Comparison of ENCODE assay signal across 24 cellular contexts in the genomic region with DNA sequence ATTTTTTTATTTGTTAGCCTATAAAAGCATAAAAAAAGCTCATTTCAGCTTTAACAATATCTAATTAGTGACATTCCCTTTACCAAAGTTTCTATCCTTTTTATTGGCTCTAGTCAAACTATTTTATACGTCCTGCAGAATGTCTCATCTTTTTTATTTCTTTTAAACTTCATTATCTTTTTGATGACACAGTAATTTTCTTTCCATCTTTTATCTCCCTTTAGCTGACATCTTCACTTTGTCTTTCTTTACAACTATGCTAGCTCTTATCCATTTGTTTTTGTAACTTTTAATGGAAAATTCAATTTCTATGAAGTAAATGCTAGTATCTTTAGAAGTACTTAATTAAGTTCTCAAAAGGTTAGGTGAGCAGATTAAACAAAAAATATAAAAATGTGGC.
DNase-seq lines count a peak whose midpoint lies in the region; ATAC-seq, FAIRE-seq and TF ChIP-seq lines count a peak whose summit lies in the region.
"Had no signal": no experiment of that assay in that cellular context is flagged by ENCODE, and none has a peak within 500 bp of the region (broad histone marks: within the 10 kb centered on the region; RNA-seq: fewer than 3 reads in every experiment).

No MANE protein-coding gene starts in this region.

- no TSS peak for BruUV-seq in HepG2 (replicated peaks; lab: Mats Ljungman, UMichigan)
- no TSS peak for BruUV-seq in K562 (replicated peaks; lab: Mats Ljungman, UMichigan)

- H3K9me3 ChIP-seq in HepG2 (ENCODE audit: low read length) = peaks cover 93% of the 10 kb centered on the region
- H3K9me3 ChIP-seq in right lobe of liver = no peaks in the 10 kb centered on the region
- no peaks in the 10 kb centered on the region for H3K9me3 ChIP-seq in K562 (replicated peaks; ENCODE audit: control insufficient read depth, insufficient read depth, low read depth, low read length)
- H3K9me3 ChIP-seq: BE2C, BLaER1 had no signal

- TF ChIP-seq RAD21 in HepG2 (CRISPR knock-in tag; IDR thresholded peaks at IDR 0.05) = no peak
- TF ChIP-seq RAD21 in K562 (CRISPR knock-in tag; conservative IDR thresholded peaks at IDR 0.05 in 1 of 2, IDR thresholded peaks at IDR 0.05 in 1 of 2) = no peak

- H3K4me3 ChIP-seq in HepG2 (replicated peaks in 1 of 3; ENCODE audit: insufficient read depth in 1 of 3, low read depth in 2 of 3, low read length in 3 of 3) (no peak overlapping the region), right lobe of liver (no peak overlapping the region), K562 (no peak overlapping the region)
- H3K4me3 ChIP-seq: BLaER1, GM12878 had no signal

- CTCF ChIA-PET in HepG2 (lab: Yijun Ruan, JAX; ENCODE audit: low intra/inter-chr PET ratio, low total read pairs) (no interaction called here), K562 (lab: Yijun Ruan, JAX; ENCODE audit: low intra/inter-chr PET ratio) (no interaction called here)

- TF ChIP-seq CTCF in HepG2 (CRISPR knock-in tag; IDR thresholded peaks at IDR 0.05) = no peak
- TF ChIP-seq CTCF in right lobe of liver (IDR thresholded peaks at IDR 0.05) = no peak
- no peak for TF ChIP-seq CTCF in K562 (IDR thresholded peaks at IDR 0.05 in 2 of 3, conservative IDR thresholded peaks at IDR 0.05 in 1 of 3; ENCODE audit: insufficient read depth in 2 of 3, low read depth in 1 of 3, low read length in 3 of 3)

- H3K9ac ChIP-seq in HepG2 (ENCODE audit: insufficient read depth, low read depth, low read length) (no peak overlapping the region), K562 (ENCODE audit: insufficient read depth in 1 of 2, low read depth in 2 of 2, low read length in 2 of 2) (no peak overlapping the region)
- H3K9ac ChIP-seq: BLaER1 had no signal

- intact Hi-C loops in HepG2 (cut with micrococcal nuclease; ENCODE audit: unreplicated experiment) (no loop called here), right lobe of liver (cut with DNase I) (no loop called here), K562 (cut with micrococcal nuclease) (no loop called here)

- POLR2A ChIA-PET in HepG2 (lab: Yijun Ruan, JAX) (no interaction called here), K562 (lab: Yijun Ruan, JAX) (no interaction called here)

- H3K4me1 ChIP-seq in HepG2 (ENCODE audit: insufficient read depth, low read length) (no peaks in the 10 kb centered on the region), right lobe of liver (no peaks in the 10 kb centered on the region), K562 (replicated peaks in 1 of 2; ENCODE audit: control insufficient read depth in 2 of 2, insufficient read depth in 2 of 2, low read length in 2 of 2) (no peaks in the 10 kb centered on the region)
- H3K4me1 ChIP-seq: BE2C had no signal

- H3K27ac ChIP-seq in HepG2 (ENCODE audit: extremely low read length, insufficient read depth, low read length) = no peak overlapping the region
- no peak overlapping the region for H3K27ac ChIP-seq in right lobe of liver
- no peak overlapping the region for H3K27ac ChIP-seq in K562 (ENCODE audit: extremely low read depth, low read depth, low read length)
- H3K27ac ChIP-seq: 22Rv1, BLaER1 had no signal

- TF ChIP-seq EP300 in HepG2 (IDR thresholded peaks at IDR 0.05; ENCODE audit: low read depth in 2 of 2, low read length in 2 of 2) = no peak
- no peak for TF ChIP-seq EP300 in HepG2 (CRISPR knock-in tag; IDR thresholded peaks at IDR 0.05; ENCODE audit: borderline replicate concordance)
- TF ChIP-seq EP300 in K562 (IDR thresholded peaks at IDR 0.05; ENCODE audit: low read length) = no peak

- no peaks in the 10 kb centered on the region for H3K9me1 ChIP-seq in K562 (ENCODE audit: control insufficient read depth, insufficient read depth, low read length)

- TF ChIP-seq POLR2A in HepG2 (IDR thresholded peaks at IDR 0.05; ENCODE audit: insufficient read depth in 1 of 2, low read depth in 2 of 2, low read length in 2 of 2) (no peak), right lobe of liver (IDR thresholded peaks at IDR 0.05) (no peak), K562 (conservative IDR thresholded peaks at IDR 0.05) (no peak)

- H4K20me1 ChIP-seq in HepG2 (ENCODE audit: insufficient read depth, low read length) (no peaks in the 10 kb centered on the region), K562 (replicated peaks; ENCODE audit: control insufficient read depth, insufficient read depth, low read length) (no peaks in the 10 kb centered on the region)
- H4K20me1 ChIP-seq: BLaER1 had no signal

- H3K79me2 ChIP-seq in HepG2 (ENCODE audit: insufficient read depth, low read length) (no peaks in the 10 kb centered on the region), K562 (ENCODE audit: control insufficient read depth, insufficient read depth, low read length) (no peaks in the 10 kb centered on the region)

- H3K4me2 ChIP-seq in HepG2 (ENCODE audit: low read depth, low read length) = no peak overlapping the region
- H3K4me2 ChIP-seq in K562 (ENCODE audit: insufficient read depth, low read length) = no peak overlapping the region
- H3K4me2 ChIP-seq: BLaER1 had no signal

- no peaks in the 10 kb centered on the region for H3K27me3 ChIP-seq in HepG2 (ENCODE audit: control insufficient read depth in 1 of 2, insufficient read depth in 2 of 2, low read length in 2 of 2)
- H3K27me3 ChIP-seq in right lobe of liver = no peaks in the 10 kb centered on the region
- H3K27me3 ChIP-seq in K562 (ENCODE audit: control insufficient read depth in 2 of 2, insufficient read depth in 2 of 2, low read length in 2 of 2) = no peaks in the 10 kb centered on the region
- H3K27me3 ChIP-seq: BE2C, BLaER1 had no signal

- no peak for ATAC-seq in HepG2
- no peak for ATAC-seq in right lobe of liver
- no peak for ATAC-seq in K562
- ATAC-seq: GM12878 had no signal

- in situ Hi-C loops in HepG2 (cut with HindIII; ENCODE audit: extremely low pct_ligation_motif_present, low pct_unique_long_range_greater_than_20kb) (no loop called here), K562 (cut with MboI) (no loop called here)

- WGBS in HepG2 (ENCODE audit: low lambda C conversion rate) = 2% methylated on average over 1 of the region's 1 CpG
- 20% methylated on average over 1 of the region's 1 CpG for WGBS in right lobe of liver (ENCODE audit: insufficient coverage, low coverage, low lambda C conversion rate, missing lambda C conversion rate)
- WGBS in K562 (ENCODE audit: insufficient coverage, low coverage, missing lambda C conversion rate) = 0% methylated on average over 1 of the region's 1 CpG

- H3K36me3 ChIP-seq in HepG2 (replicated peaks in 1 of 2; ENCODE audit: control insufficient read depth in 1 of 2, insufficient read depth in 2 of 2, low read length in 2 of 2) = no peaks in the 10 kb centered on the region
- H3K36me3 ChIP-seq in right lobe of liver = no peaks in the 10 kb centered on the region
- H3K36me3 ChIP-seq in K562 (ENCODE audit: control insufficient read depth, insufficient read depth, low read length) = no peaks in the 10 kb centered on the region
- H3K36me3 ChIP-seq: BE2C, BLaER1 had no signal

- FAIRE-seq in HepG2 (lab: Jason Lieb, UNC) (no peak), K562 (lab: Jason Lieb, UNC) (no peak)
- FAIRE-seq: GM12892, GM18507 had no signal

- DNase-seq in HepG2 (ENCODE audit: low spot score) (no peak), right lobe of liver (no peak), K562 (ENCODE audit: extremely low read depth in 1 of 4, low spot score in 3 of 4) (no peak), MV-4-11 (lab: John Stamatoyannopoulos, UW) (no peak)
- no peak for DNase-seq in activated CD4-positive, alpha-beta T cell treated with anti-CD3 and anti-CD28 coated beads for 4 hours
- DNase-seq: ACHN; BE2C; C1 segment of cervical spinal cord; CD4-positive, alpha-beta memory T cell; CD4-positive, CD25-positive, alpha-beta regulatory T cell; CD8-positive, alpha-beta memory T cell; COR-L47; DMS 273 treated with DMSO at 0.1 percent for 48 hours; DMS153; DMS53; DMS79; DND-41; EL; GDM1 had no signal

- H2AFZ ChIP-seq in HepG2 (ENCODE audit: low read length) (no peak overlapping the region), K562 (ENCODE audit: low read depth, low read length) (no peak overlapping the region)

TF ChIP-seq in HepG2, 621 proteins besides CTCF, POLR2A, EP300 and RAD21 (continues in another document):
- TF ChIP-seq MAFK (conservative IDR thresholded peaks at IDR 0.05 in 1 of 2, IDR thresholded peaks at IDR 0.05 in 1 of 2; ENCODE audit: low read length in 2 of 2) = peak; percentile 80 to 91

TF ChIP-seq in K562, 482 proteins besides CTCF, POLR2A, EP300 and RAD21:
- TF ChIP-seq ZNF316 (IDR thresholded peaks at IDR 0.05) = 0 out of 2 replicates have a peak, but pooled peaks have one; percentile 27
- TF ChIP-seq SP1 (CRISPR knock-in tag; IDR thresholded peaks at IDR 0.05) = no peak
- 0 out of 2 replicates have a peak, but pooled peaks have one; percentile 5 for TF ChIP-seq C11orf30 (IDR thresholded peaks at IDR 0.05; ENCODE audit: low read depth)
TF ChIP-seq in K562: peak in this region for 2.
